Comparison of ENCODE assay signal across 13 cellular contexts in genomic region chr10:21625623-21626229, GRCh38.
"Had no signal": no experiment of that assay in that cellular context is flagged by ENCODE, and none has a peak within 500 bp of the region (broad histone marks: within the 10 kb centered on the region; RNA-seq: fewer than 3 reads in every experiment).

No MANE protein-coding gene starts in this region.

- FAIRE-seq: endometrium had no signal

- H3K36me3 ChIP-seq: ovary, uterus had no signal

- H3K27ac ChIP-seq: ovary, tibial artery, uterus had no signal

- H3K9me3 ChIP-seq: ovary, tibial artery, uterus had no signal

- H3K27ac Mint-ChIP-seq: stimulated activated memory B cell treated with anti-CD40 and anti-IgM and Interleukin-4, amounts not matched to agents 10 μg/mL and 1 μg/mL and 100 μg/mL, for 72 hours had no signal

- H3K4me1 Mint-ChIP-seq: stimulated activated memory B cell treated with anti-CD40 and anti-IgM and Interleukin-4, amounts not matched to agents 10 μg/mL and 1 μg/mL and 100 μg/mL, for 72 hours had no signal

- H3K27me3 ChIP-seq: ovary, tibial artery, uterus had no signal

- ATAC-seq: stimulated activated memory B cell treated with anti-CD40 and anti-IgM and Interleukin-4, amounts not matched to agents 10 μg/mL and 1 μg/mL and 100 μg/mL, for 72 hours had no signal

- H3K4me1 ChIP-seq: tibial artery, uterus had no signal

- H3K4me3 Mint-ChIP-seq: brain; neural crest cell; stimulated activated memory B cell treated with anti-CD40 and anti-IgM and Interleukin-4, amounts not matched to agents 10 μg/mL and 1 μg/mL and 100 μg/mL, for 72 hours had no signal

- H3K27me3 Mint-ChIP-seq: brain; stimulated activated memory B cell treated with anti-CD40 and anti-IgM and Interleukin-4, amounts not matched to agents 10 μg/mL and 1 μg/mL and 100 μg/mL, for 72 hours had no signal

- H3K4me3 ChIP-seq: ovary, skin epidermis, tibial artery, uterus had no signal

- H3K9me3 Mint-ChIP-seq: brain; neural crest cell; stimulated activated memory B cell treated with anti-CD40 and anti-IgM and Interleukin-4, amounts not matched to agents 10 μg/mL and 1 μg/mL and 100 μg/mL, for 72 hours had no signal

- DNase-seq: activated CD4-positive, alpha-beta T cell treated with anti-CD3 and anti-CD28 coated beads for 48 hours; activated T-cell treated with anti-CD3 and anti-CD28 coated beads, Interleukin-2, amount 50 U/mL, for 48 hours; amygdala; hypothalamus; ovary; retina; tibial artery; uterus had no signal
